In genomic region chr12:91264178-91264577, GRCh38 we compare ENCODE assay signal across 13 cellular contexts.
DNase-seq lines count a peak whose midpoint lies in the region; ATAC-seq lines count a peak whose summit lies in the region.
"Had no signal": no experiment of that assay in that cellular context is flagged by ENCODE, and none has a peak within 500 bp of the region (broad histone marks: within the 10 kb centered on the region; RNA-seq: fewer than 3 reads in every experiment).

No MANE protein-coding gene starts in this region.

- ATAC-seq in GM18861 (IDR thresholded peaks at IDR 0.05; ENCODE audit: unreplicated experiment), result no peak
- no peak for ATAC-seq in GM21619 (IDR thresholded peaks at IDR 0.05; ENCODE audit: unreplicated experiment)
- ATAC-seq: GM23338 had no signal

- peak; percentile 41 for DNase-seq in NCI-H2227 (lab: John Stamatoyannopoulos, UW; ENCODE audit: unreplicated experiment)
- no peak for DNase-seq in NCI-H2227 treated with DMSO at 0.1 percent for 48 hours (lab: John Stamatoyannopoulos, UW)
- DNase-seq in NCI-H69 (lab: John Stamatoyannopoulos, UW), result peak; percentile 46
- DNase-seq in iris pigment epithelial cell (ENCODE audit: low read depth), result peak; percentile 49
- no peak for DNase-seq in putamen (ENCODE audit: low spot score)
- DNase-seq: 8988T; CD4-positive, alpha-beta memory T cell; DMS79 treated with DMSO at 0.1 percent for 48 hours; GF-D8; HCEC 1CT had no signal

Comparison
In these comparisons a context has a peak if more than half of its experiments do, and no peak if none do; other contexts are left out.
1. DNase-seq: peak in NCI-H2227 (single experiment), NCI-H69 (single experiment) and iris pigment epithelial cell (single experiment); none in NCI-H2227 treated with DMSO at 0.1 percent for 48 hours (single experiment) and putamen (single experiment).